In the genomic region with DNA sequence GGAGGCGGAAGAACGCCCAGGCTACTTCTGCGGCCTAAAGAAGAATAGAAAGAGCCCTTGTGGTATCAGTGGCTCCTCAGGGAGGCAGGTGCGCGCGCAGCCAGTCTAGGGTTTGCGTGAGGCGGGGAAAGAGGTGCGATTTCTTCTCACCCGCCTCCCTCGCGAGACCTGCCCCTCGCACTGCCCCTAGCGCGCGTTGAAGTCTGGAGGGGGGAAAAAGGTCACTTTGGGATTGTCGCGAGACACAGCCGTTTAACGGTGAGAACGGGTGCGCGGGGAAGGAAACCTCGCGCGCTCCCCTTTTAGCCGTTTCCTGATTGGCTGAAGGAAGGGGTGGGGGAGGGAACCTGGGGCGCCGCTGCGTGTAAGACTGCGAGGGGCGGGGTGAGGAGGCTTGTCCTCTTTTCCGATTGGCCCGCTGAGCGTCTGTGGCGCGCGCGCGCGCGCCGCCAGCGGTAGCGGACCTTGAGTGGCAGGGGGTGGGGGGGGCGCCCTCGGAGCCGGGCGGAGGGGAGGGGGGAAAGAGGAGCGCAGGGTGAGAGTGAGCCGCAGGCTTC, we compare ENCODE assay signal across 8 cellular contexts. TPM values are rescaled to one million over a fixed set of nuclear protein-coding genes. Genes with fewer than 3 reads are reported as not detected.
DNase-seq lines count a peak whose midpoint lies in the region; ATAC-seq and TF ChIP-seq lines count a peak whose summit lies in the region.

A gene with protein sequence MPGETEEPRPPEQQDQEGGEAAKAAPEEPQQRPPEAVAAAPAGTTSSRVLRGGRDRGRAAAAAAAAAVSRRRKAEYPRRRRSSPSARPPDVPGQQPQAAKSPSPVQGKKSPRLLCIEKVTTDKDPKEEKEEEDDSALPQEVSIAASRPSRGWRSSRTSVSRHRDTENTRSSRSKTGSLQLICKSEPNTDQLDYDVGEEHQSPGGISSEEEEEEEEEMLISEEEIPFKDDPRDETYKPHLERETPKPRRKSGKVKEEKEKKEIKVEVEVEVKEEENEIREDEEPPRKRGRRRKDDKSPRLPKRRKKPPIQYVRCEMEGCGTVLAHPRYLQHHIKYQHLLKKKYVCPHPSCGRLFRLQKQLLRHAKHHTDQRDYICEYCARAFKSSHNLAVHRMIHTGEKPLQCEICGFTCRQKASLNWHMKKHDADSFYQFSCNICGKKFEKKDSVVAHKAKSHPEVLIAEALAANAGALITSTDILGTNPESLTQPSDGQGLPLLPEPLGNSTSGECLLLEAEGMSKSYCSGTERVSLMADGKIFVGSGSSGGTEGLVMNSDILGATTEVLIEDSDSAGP (plus strand): TSS at position 429 of the 557 bp plus-strand sequence. CDS start 219 bp downstream, outside the sequence.

- peak within 1 kb of the TSS; percentile 99 for H3K27ac Mint-ChIP-seq in osteocyte (ENCODE audit: unreplicated experiment)

- H3K36me3 ChIP-seq in thoracic aorta, result no peaks in the 10 kb centered on the region

- H3K4me3 Mint-ChIP-seq in osteocyte (ENCODE audit: unreplicated experiment), result peak within 1 kb of the TSS; percentile 99

- ATAC-seq in HG02678 (IDR thresholded peaks at IDR 0.05; ENCODE audit: unreplicated experiment) (peak; percentile 42), Right ventricle myocardium inferior (peak; percentile 90), thoracic aorta (ENCODE audit: insufficient number of reproducible peaks, low FRiP score, low read depth) (peak; percentile 73)

- TF ChIP-seq CTCF in GM10248 (IDR thresholded peaks at IDR 0.05; ENCODE audit: control extremely low read depth, extremely low read depth, low read depth, missing control alignments) (no peak), osteocyte (IDR thresholded peaks at IDR 0.05) (no peak), thoracic aorta (IDR thresholded peaks at IDR 0.05) (no peak)

- no peaks in the 10 kb centered on the region for H3K36me3 Mint-ChIP-seq in osteocyte (ENCODE audit: unreplicated experiment)

- H3K27me3 Mint-ChIP-seq in osteocyte (ENCODE audit: unreplicated experiment), result no peaks in the 10 kb centered on the region

- H3K4me1 ChIP-seq in thoracic aorta (ENCODE audit: control insufficient read depth in 1 of 2, low read depth in 2 of 2), result peaks cover 50 to 72% of the 10 kb centered on the region in 2 donors

- peak within 1 kb of the TSS; percentile 84 for H3K4me3 ChIP-seq in thoracic aorta

- H3K9me3 Mint-ChIP-seq in osteocyte (ENCODE audit: unreplicated experiment), result no peaks in the 10 kb centered on the region

- CTCF ChIA-PET in GM10248 (lab: Yijun Ruan, JAX), result interaction anchor here (0.6 to 3.4 kb wide), 3 partner anchors 10 to 50 kb away, joined by 3 to 40 read pairs (median 20); no protein-coding TSS in a partner anchor

- intact Hi-C loops in Right ventricle myocardium inferior (cut with DNase I), result loop anchor here (1.0 to 5.0 kb wide), 4 partner anchors 49 to 911 kb away; a partner anchor contains a TSS

- DNase-seq in GM10248 (ENCODE audit: extremely low spot score) (peak; percentile 91), NCI-H1436 (lab: John Stamatoyannopoulos, UW) (peak; percentile 97), SW480 (ENCODE audit: low spot score) (peak; percentile 98), Right ventricle myocardium inferior (ENCODE audit: missing footprints) (peak; percentile 98), osteocyte (ENCODE audit: extremely low spot score, unreplicated experiment) (peak; percentile 98), thoracic aorta (ENCODE audit: low spot score) (peak; percentile 95)
- peak; percentile 95 for DNase-seq in activated naive CD8-positive, alpha-beta T cell treated with anti-CD3 and anti-CD28 coated beads, Interleukin-2, amount 50 U/mL, for 16 hours (ENCODE audit: low read depth, low spot score)

- no peaks in the 10 kb centered on the region for H3K27me3 ChIP-seq in thoracic aorta (replicated peaks; ENCODE audit: insufficient read depth)

- peaks cover 51% of the 10 kb centered on the region for H3K4me1 Mint-ChIP-seq in osteocyte (ENCODE audit: unreplicated experiment)

- H3K27ac ChIP-seq in thoracic aorta, result peak within 1 kb of the TSS; percentile 100

- POLR2A ChIA-PET in GM10248 (lab: Yijun Ruan, JAX), result no interaction called here

- H3K9me3 ChIP-seq in thoracic aorta, result no peaks in the 10 kb centered on the region

RNA-seq across cellular contexts. Expression of the gene that starts here (rescaled TPM):
- 61.1 TPM for total RNA-seq in Right ventricle myocardium inferior
- total RNA-seq in osteocyte, result 55.4 and 56.7 TPM in 2 replicates
- 10 to 100 TPM; 45.8 to 58.8 TPM for total RNA-seq in thoracic aorta

Comparison
In these comparisons a context has a peak if more than half of its experiments do, and no peak if none do; other contexts are left out.
1. Peak in every context shown above with its lines: DNase-seq, ATAC-seq, H3K4me3 ChIP-seq and H3K27ac ChIP-seq.